In the genomic region with DNA sequence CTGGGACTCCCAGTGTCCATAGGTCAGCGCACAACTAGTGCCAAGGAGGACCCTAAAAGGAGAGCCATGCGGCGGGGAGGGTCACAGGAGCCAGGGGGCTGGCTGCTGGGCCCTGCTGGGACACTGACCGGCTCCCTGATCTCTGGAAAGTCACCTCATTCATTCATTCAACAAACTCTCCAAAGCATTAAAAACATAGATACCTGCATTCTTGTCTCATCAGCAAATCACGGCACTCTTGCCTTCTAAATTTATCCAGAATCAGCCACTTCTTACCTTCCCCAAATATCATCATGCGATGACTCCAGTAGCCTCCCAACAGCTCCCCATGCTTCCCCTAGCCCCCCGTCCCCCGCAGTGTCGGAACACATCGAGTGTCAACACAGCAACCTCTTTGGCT, we compare ENCODE assay signal across 1 cellular context.
TF ChIP-seq lines count a peak whose summit lies in the region.

No MANE protein-coding gene starts in this region.

TF ChIP-seq in HepG2, 621 proteins besides CTCF, POLR2A, EP300 and RAD21:
- TF ChIP-seq MAFF (IDR thresholded peaks at IDR 0.05; ENCODE audit: low read depth, low read length), result peak; percentile 35; the same call in 1 of the 2 replicates
- no peak for TF ChIP-seq MAFG (CRISPR knock-in tag; IDR thresholded peaks at IDR 0.05)
- peak; percentile 53 to 57 for TF ChIP-seq MAFK (conservative IDR thresholded peaks at IDR 0.05 in 1 of 2, IDR thresholded peaks at IDR 0.05 in 1 of 2; ENCODE audit: low read length in 2 of 2)
